ENCODE assay signal across 8 cellular contexts in the genomic region with DNA sequence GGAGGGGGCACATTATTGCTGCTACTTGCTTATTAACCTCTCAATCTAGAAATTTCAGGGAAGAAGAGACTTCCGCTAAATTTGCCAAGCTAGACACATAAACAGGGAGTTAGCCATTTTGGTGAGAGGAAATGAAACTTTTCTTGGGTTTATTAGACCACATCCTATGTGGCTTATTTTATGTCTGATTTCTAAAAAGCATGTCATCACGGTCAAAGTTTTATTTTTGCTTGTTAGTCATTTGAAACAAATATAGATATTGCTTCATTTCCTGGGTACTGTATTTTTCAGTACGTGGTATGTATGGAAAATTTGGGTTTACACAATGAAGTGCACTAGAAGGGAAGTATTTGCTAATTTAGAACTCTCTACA.
A peak's percentile ranks its signal among the peaks of the same experiment; 100 is the strongest.
DNase-seq lines count a peak whose midpoint lies in the region; ATAC-seq, FAIRE-seq and TF ChIP-seq lines count a peak whose summit lies in the region.

No MANE protein-coding gene starts in this region.

- BruUV-seq in GM12878 (replicated peaks; lab: Mats Ljungman, UMichigan), result no TSS peak

- intact Hi-C loops in GM12878 (cut with micrococcal nuclease; ENCODE audit: unreplicated experiment), result no loop called here

- H3K79me2 ChIP-seq in GM12878 (ENCODE audit: control insufficient read depth, insufficient read depth, low read length), result no peaks in the 10 kb centered on the region

- H2AFZ ChIP-seq in GM12878 (ENCODE audit: control insufficient read depth, low read depth, low read length), result no peak overlapping the region

- in situ Hi-C loops in GM12878 (cut with MboI), result no loop called here

- no peak for TF ChIP-seq CTCF in GM12878 (IDR thresholded peaks at IDR 0.05 in 2 of 3, conservative IDR thresholded peaks at IDR 0.05 in 1 of 3; ENCODE audit: control insufficient read depth in 2 of 3, extremely low read depth in 1 of 3, insufficient read depth in 1 of 3, low read depth in 3 of 3, low read length in 3 of 3)
- no peak for TF ChIP-seq CTCF in tibial nerve (IDR thresholded peaks at IDR 0.05)

- H3K9me3 ChIP-seq in GM12878 (replicated peaks; ENCODE audit: control insufficient read depth, insufficient read depth, low read length) (peaks cover 6% of the 10 kb centered on the region; the same call in 2 of the 3 replicates), small intestine (ENCODE audit: control insufficient read depth, low read depth) (no peaks in the 10 kb centered on the region), tibial nerve (no peaks in the 10 kb centered on the region)

- H3K27ac ChIP-seq in GM12878 (ENCODE audit: control insufficient read depth, insufficient read depth), result no peak overlapping the region
- H3K27ac ChIP-seq in small intestine (ENCODE audit: low read depth in 1 of 2, low read length in 1 of 2), result peak overlapping the region; percentile 66 to 93
- peak overlapping the region in 1 of 4 donors; percentile 10 for H3K27ac ChIP-seq in tibial nerve

- no peak for TF ChIP-seq POLR2A in GM12878 (IDR thresholded peaks at IDR 0.05; ENCODE audit: low read depth, low read length)
- no peak for TF ChIP-seq POLR2A in tibial nerve (IDR thresholded peaks at IDR 0.05)

- no peaks in the 10 kb centered on the region for H4K20me1 ChIP-seq in GM12878 (ENCODE audit: control insufficient read depth, insufficient read depth)

- POLR2A ChIA-PET in GM12878 (lab: Charles Lee), result no interaction called here

- TF ChIP-seq RAD21 in GM12878 (IDR thresholded peaks at IDR 0.05; ENCODE audit: insufficient read depth, low read depth, low read length), result no peak

- H3K9ac ChIP-seq in GM12878 (ENCODE audit: control insufficient read depth, insufficient read depth, low read length), result no peak overlapping the region

- RAD21 ChIA-PET in GM12878 (lab: Charles Lee; ENCODE audit: unreplicated experiment), result interaction anchor here (0.6 kb wide), 1 partner anchor 186 kb away, joined by 4 read pairs; no protein-coding TSS in a partner anchor

- TF ChIP-seq EP300 in GM12878 (IDR thresholded peaks at IDR 0.05; ENCODE audit: borderline replicate concordance in 1 of 2, control insufficient read depth in 1 of 2, low read depth in 2 of 2, low read length in 2 of 2) (0 out of 4 replicates have a peak, but pooled peaks of 1 of the 2 experiments have one; percentile 28), tibial nerve (IDR thresholded peaks at IDR 0.05) (peak in 1 of 2 donors; percentile 50)

- SMC1A ChIA-PET in GM12878 (lab: Charles Lee; ENCODE audit: uncharacterized antibody, unreplicated experiment), result interaction anchor here (0.6 kb wide), 1 partner anchor 52 kb away, joined by 3 read pairs; no protein-coding TSS in a partner anchor

- H3K27me3 ChIP-seq in GM12878 (replicated peaks in 1 of 2; ENCODE audit: control insufficient read depth in 2 of 2, insufficient read depth in 2 of 2, low read length in 1 of 2) (no peaks in the 10 kb centered on the region; a peak in 1 of 4 replicates), small intestine (ENCODE audit: control insufficient read depth in 2 of 2, insufficient read depth in 2 of 2, low read length in 2 of 2) (no peaks in the 10 kb centered on the region), tibial nerve (no peaks in the 10 kb centered on the region)

- no peaks in the 10 kb centered on the region for H3K36me3 ChIP-seq in GM12878 (ENCODE audit: control insufficient read depth in 2 of 2, insufficient read depth in 2 of 2, low read length in 1 of 2)
- H3K36me3 ChIP-seq in small intestine (ENCODE audit: control insufficient read depth in 2 of 2, insufficient read depth in 2 of 2, low read length in 2 of 2), result no peaks in the 10 kb centered on the region
- H3K36me3 ChIP-seq in tibial nerve, result peaks cover 0 to 25% (median 0%) of the 10 kb centered on the region in 3 donors

- FAIRE-seq in GM12878 (lab: Jason Lieb, UNC), result no peak
- FAIRE-seq in small intestine (lab: Jason Lieb, UNC), result no peak

- peak; percentile 23 for DNase-seq in GM12878 (ENCODE audit: low read depth, low spot score)
- DNase-seq in small intestine, result no peak
- DNase-seq in NCI-H2171 (lab: John Stamatoyannopoulos, UW), result no peak
- DNase-seq in T-helper 9 cell, result no peak
- no peak for DNase-seq in tibial nerve (ENCODE audit: low spot score in 2 of 2)

- H3K4me2 ChIP-seq in GM12878 (ENCODE audit: control insufficient read depth, insufficient read depth), result no peak overlapping the region

- H3K4me1 ChIP-seq in GM12878 (ENCODE audit: control insufficient read depth, insufficient read depth, low read length) (no peaks in the 10 kb centered on the region), small intestine (ENCODE audit: control insufficient read depth in 2 of 2, insufficient read depth in 1 of 2, low read depth in 1 of 2, low read length in 1 of 2) (peaks cover 11 to 32% of the 10 kb centered on the region in 2 donors), tibial nerve (peaks cover 0 to 54% (median 11%) of the 10 kb centered on the region in 4 donors)

- H3K4me3 ChIP-seq in GM12878, result no peak overlapping the region
- no peak overlapping the region for H3K4me3 ChIP-seq in small intestine (ENCODE audit: low read depth in 1 of 2, low read length in 2 of 2)
- H3K4me3 ChIP-seq in tibial nerve, result no peak overlapping the region

- ATAC-seq in GM19395 (IDR thresholded peaks at IDR 0.05; ENCODE audit: unreplicated experiment) (peak; percentile 83), HG03521 (IDR thresholded peaks at IDR 0.05; ENCODE audit: unreplicated experiment) (peak; percentile 52), GM12878 (peak; percentile 88), GM19023 (IDR thresholded peaks at IDR 0.05; ENCODE audit: unreplicated experiment) (no peak)

- CTCF ChIA-PET in GM12878 (lab: Yijun Ruan, JAX), result no interaction called here

- 13% methylated on average over 3 of the region's 3 CpGs for WGBS in GM12878 (ENCODE audit: insufficient coverage, insufficient replicate concordance, low lambda C conversion rate, missing lambda C conversion rate)
- WGBS in small intestine, 3 donors, result 17 to 33% (median 24%) methylated on average over 3 of the region's 3 CpGs
- WGBS in tibial nerve, 2 donors, result 70 to 80% methylated on average over 3 of the region's 3 CpGs

TF ChIP-seq in GM12878, 131 proteins besides CTCF, POLR2A, EP300 and RAD21 (continues in another document):
- peak in 1 of 2 experiments; percentile 12; a peak in 2 of 4 replicates for TF ChIP-seq IKZF2 (IDR thresholded peaks at IDR 0.05)
- no peak for TF ChIP-seq POLR2AphosphoS5 (IDR thresholded peaks at IDR 0.05; ENCODE audit: low read length)
- TF ChIP-seq, protein P1, sequence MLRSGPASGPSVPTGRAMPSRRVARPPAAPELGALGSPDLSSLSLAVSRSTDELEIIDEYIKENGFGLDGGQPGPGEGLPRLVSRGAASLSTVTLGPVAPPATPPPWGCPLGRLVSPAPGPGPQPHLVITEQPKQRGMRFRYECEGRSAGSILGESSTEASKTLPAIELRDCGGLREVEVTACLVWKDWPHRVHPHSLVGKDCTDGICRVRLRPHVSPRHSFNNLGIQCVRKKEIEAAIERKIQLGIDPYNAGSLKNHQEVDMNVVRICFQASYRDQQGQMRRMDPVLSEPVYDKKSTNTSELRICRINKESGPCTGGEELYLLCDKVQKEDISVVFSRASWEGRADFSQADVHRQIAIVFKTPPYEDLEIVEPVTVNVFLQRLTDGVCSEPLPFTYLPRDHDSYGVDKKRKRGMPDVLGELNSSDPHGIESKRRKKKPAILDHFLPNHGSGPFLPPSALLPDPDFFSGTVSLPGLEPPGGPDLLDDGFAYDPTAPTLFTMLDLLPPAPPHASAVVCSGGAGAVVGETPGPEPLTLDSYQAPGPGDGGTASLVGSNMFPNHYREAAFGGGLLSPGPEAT (IDR thresholded peaks at IDR 0.05; ENCODE audit: low read depth), result no peak
- TF ChIP-seq, protein P2, sequence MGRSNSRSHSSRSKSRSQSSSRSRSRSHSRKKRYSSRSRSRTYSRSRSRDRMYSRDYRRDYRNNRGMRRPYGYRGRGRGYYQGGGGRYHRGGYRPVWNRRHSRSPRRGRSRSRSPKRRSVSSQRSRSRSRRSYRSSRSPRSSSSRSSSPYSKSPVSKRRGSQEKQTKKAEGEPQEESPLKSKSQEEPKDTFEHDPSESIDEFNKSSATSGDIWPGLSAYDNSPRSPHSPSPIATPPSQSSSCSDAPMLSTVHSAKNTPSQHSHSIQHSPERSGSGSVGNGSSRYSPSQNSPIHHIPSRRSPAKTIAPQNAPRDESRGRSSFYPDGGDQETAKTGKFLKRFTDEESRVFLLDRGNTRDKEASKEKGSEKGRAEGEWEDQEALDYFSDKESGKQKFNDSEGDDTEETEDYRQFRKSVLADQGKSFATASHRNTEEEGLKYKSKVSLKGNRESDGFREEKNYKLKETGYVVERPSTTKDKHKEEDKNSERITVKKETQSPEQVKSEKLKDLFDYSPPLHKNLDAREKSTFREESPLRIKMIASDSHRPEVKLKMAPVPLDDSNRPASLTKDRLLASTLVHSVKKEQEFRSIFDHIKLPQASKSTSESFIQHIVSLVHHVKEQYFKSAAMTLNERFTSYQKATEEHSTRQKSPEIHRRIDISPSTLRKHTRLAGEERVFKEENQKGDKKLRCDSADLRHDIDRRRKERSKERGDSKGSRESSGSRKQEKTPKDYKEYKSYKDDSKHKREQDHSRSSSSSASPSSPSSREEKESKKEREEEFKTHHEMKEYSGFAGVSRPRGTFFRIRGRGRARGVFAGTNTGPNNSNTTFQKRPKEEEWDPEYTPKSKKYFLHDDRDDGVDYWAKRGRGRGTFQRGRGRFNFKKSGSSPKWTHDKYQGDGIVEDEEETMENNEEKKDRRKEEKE (IDR thresholded peaks at IDR 0.05), result no peak
- no peak for TF ChIP-seq NFYA (IDR thresholded peaks at IDR 0.05; ENCODE audit: borderline replicate concordance, low read depth, low read length)
- TF ChIP-seq, protein P3, sequence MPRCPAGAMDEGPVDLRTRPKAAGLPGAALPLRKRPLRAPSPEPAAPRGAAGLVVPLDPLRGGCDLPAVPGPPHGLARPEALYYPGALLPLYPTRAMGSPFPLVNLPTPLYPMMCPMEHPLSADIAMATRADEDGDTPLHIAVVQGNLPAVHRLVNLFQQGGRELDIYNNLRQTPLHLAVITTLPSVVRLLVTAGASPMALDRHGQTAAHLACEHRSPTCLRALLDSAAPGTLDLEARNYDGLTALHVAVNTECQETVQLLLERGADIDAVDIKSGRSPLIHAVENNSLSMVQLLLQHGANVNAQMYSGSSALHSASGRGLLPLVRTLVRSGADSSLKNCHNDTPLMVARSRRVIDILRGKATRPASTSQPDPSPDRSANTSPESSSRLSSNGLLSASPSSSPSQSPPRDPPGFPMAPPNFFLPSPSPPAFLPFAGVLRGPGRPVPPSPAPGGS (IDR thresholded peaks at IDR 0.05; ENCODE audit: borderline replicate concordance, insufficient read depth, low read depth, low read length, poor library complexity, severe bottlenecking), result no peak
- TF ChIP-seq RUNX3 (IDR thresholded peaks at IDR 0.05; ENCODE audit: low read length), result peak; percentile 94
- no peak for TF ChIP-seq LARP7 (IDR thresholded peaks at IDR 0.05)
- no peak for TF ChIP-seq MTA2 (IDR thresholded peaks at IDR 0.05; ENCODE audit: low read depth)
- TF ChIP-seq MEF2A (IDR thresholded peaks at IDR 0.05; ENCODE audit: insufficient read depth, low read depth, low read length), result peak; percentile 93
- no peak for TF ChIP-seq MXI1 (IDR thresholded peaks at IDR 0.05; ENCODE audit: low read depth, low read length)
- peak; percentile 25 for TF ChIP-seq MEF2B (IDR thresholded peaks at IDR 0.05; ENCODE audit: partially characterized antibody, poor library complexity, severe bottlenecking)
